ENCODE assay signal across 8 cellular contexts in genomic region chr9:36142510-36143161, GRCh38. TPM values are rescaled to one million over a fixed set of nuclear protein-coding genes. Genes with fewer than 3 reads are reported as not detected.
DNase-seq lines count a peak whose midpoint lies in the region; ATAC-seq and TF ChIP-seq lines count a peak whose summit lies in the region.

No MANE protein-coding gene starts in this region.

- H3K4me3 Mint-ChIP-seq in naive thymus-derived CD4-positive, alpha-beta T cell: peak overlapping the region; percentile 84 to 94 (median 90)

- H3K4me3 ChIP-seq in BLaER1 treated with 17β-estradiol and CSF1 and Interleukin-3, amounts not matched to agents 10 nM and 100 nM: peak overlapping the region; percentile 26 to 63 (median 42); a peak in 19 of 20 replicates
- peak overlapping the region in 21 of 59 donors; percentile 2 to 43 (median 15) for H3K4me3 ChIP-seq in dorsolateral prefrontal cortex
- H3K4me3 ChIP-seq in naive thymus-derived CD4-positive, alpha-beta T cell (ENCODE audit: low read length): peak overlapping the region; percentile 49

- H3K9me3 ChIP-seq in BLaER1 treated with 17β-estradiol and CSF1 and Interleukin-3, amounts not matched to agents 10 nM and 100 nM (replicated peaks in 1 of 11): peaks cover 5 to 18% (median 11%) of the 10 kb centered on the region in 11 experiments; a peak in 16 of 22 replicates
- peaks cover 0 to 11% (median 8%) of the 10 kb centered on the region in 3 experiments for H3K9me3 ChIP-seq in naive thymus-derived CD4-positive, alpha-beta T cell (ENCODE audit: control insufficient read depth in 2 of 3, low read length in 3 of 3)

- CTCF ChIA-PET in naive thymus-derived CD4-positive, alpha-beta T cell (lab: Charles Lee): interaction anchor here (0.7 to 1.4 kb wide), 5 partner anchors 22 to 41 kb away, joined by 3 to 8 read pairs (median 3); partner anchors contain the start of gene CCIN

- ATAC-seq in naive thymus-derived CD4-positive, alpha-beta T cell: peak; percentile 31
- no peak for ATAC-seq in GM19328 (IDR thresholded peaks at IDR 0.05; ENCODE audit: unreplicated experiment)

- intact Hi-C loops in dorsolateral prefrontal cortex (cut with DNase I): no loop called here
- intact Hi-C loops in naive thymus-derived CD4-positive, alpha-beta T cell (cut with micrococcal nuclease): loop anchor here in 1 of 2 donors (1.0 to 5.0 kb wide), 3 partner anchors 9 to 345 kb away; partner anchors contain the start of gene RNF38

- H3K4me1 ChIP-seq in BLaER1 treated with 17β-estradiol and CSF1 and Interleukin-3, amounts not matched to agents 10 nM and 100 nM: peaks cover 74 to 100% (median 90%) of the 10 kb centered on the region in 10 experiments
- H3K4me1 ChIP-seq in naive thymus-derived CD4-positive, alpha-beta T cell (ENCODE audit: control insufficient read depth in 2 of 2, insufficient read depth in 2 of 2, low read length in 2 of 2): peaks cover 86 to 87% of the 10 kb centered on the region in 2 donors

- H3K36me3 ChIP-seq in BLaER1 treated with 17β-estradiol and CSF1 and Interleukin-3, amounts not matched to agents 10 nM and 100 nM: peaks cover 0 to 41% (median 23%) of the 10 kb centered on the region in 11 experiments; a peak in 17 of 22 replicates
- peaks cover 0 to 6% (median 0%) of the 10 kb centered on the region in 3 experiments for H3K36me3 ChIP-seq in naive thymus-derived CD4-positive, alpha-beta T cell (ENCODE audit: control insufficient read depth in 2 of 3, insufficient read depth in 3 of 3, low read length in 3 of 3)

- DNase-seq in NOMO-1 treated with dmso at 0.1 percent for 144 hours (lab: John Stamatoyannopoulos, UW; ENCODE audit: unreplicated experiment): peak; percentile 66
- DNase-seq in dorsolateral prefrontal cortex: peak in 2 of 10 donors; percentile 39 to 42
- DNase-seq in naive thymus-derived CD4-positive, alpha-beta T cell: no peak
- DNase-seq in stimulated activated CD4-positive, alpha-beta T cell treated with anti-CD3 and anti-CD28 coated beads, Interleukin-4, amount 100 ng/mL, for 24 hours: no peak
- DNase-seq in retina: no peak
- DNase-seq in activated CD4-positive, alpha-beta T cell treated with anti-CD3 and anti-CD28 coated beads for 48 hours: no peak

- H3K27me3 ChIP-seq in BLaER1 treated with 17β-estradiol and CSF1 and Interleukin-3, amounts not matched to agents 10 nM and 100 nM: no peaks in the 10 kb centered on the region
- no peaks in the 10 kb centered on the region for H3K27me3 ChIP-seq in dorsolateral prefrontal cortex
- no peaks in the 10 kb centered on the region for H3K27me3 ChIP-seq in naive thymus-derived CD4-positive, alpha-beta T cell (ENCODE audit: control insufficient read depth in 2 of 2, insufficient read depth in 2 of 2, low read length in 2 of 2)

- H4K20me1 ChIP-seq in BLaER1 treated with 17β-estradiol and CSF1 and Interleukin-3, amounts not matched to agents 10 nM and 100 nM: peaks cover 0 to 6% (median 0%) of the 10 kb centered on the region in 11 experiments; a peak in 2 of 22 replicates

- H3K27ac Mint-ChIP-seq in naive thymus-derived CD4-positive, alpha-beta T cell: peak overlapping the region; percentile 89 to 100 (median 98)

- peaks cover 0 to 4% (median 0%) of the 10 kb centered on the region in 5 donors for H3K27me3 Mint-ChIP-seq in naive thymus-derived CD4-positive, alpha-beta T cell

- H3K9ac ChIP-seq in BLaER1 treated with 17β-estradiol and CSF1 and Interleukin-3, amounts not matched to agents 10 nM and 100 nM: peak overlapping the region; percentile 70 to 81 (median 78)

- POLR2A ChIA-PET in naive thymus-derived CD4-positive, alpha-beta T cell (lab: Charles Lee): interaction anchor here (1.7 to 1.8 kb wide), 2 partner anchors 8 to 12 kb away, joined by 8 to 12 read pairs; no protein-coding TSS in a partner anchor

- peaks cover 90 to 98% (median 95%) of the 10 kb centered on the region in 7 donors for H3K4me1 Mint-ChIP-seq in naive thymus-derived CD4-positive, alpha-beta T cell

- peak overlapping the region; percentile 91 to 100 (median 98) for H3K4me2 ChIP-seq in BLaER1 treated with 17β-estradiol and CSF1 and Interleukin-3, amounts not matched to agents 10 nM and 100 nM

- peaks cover 9 to 64% (median 21%) of the 10 kb centered on the region in 5 donors for H3K36me3 Mint-ChIP-seq in naive thymus-derived CD4-positive, alpha-beta T cell

- H3K9me3 Mint-ChIP-seq in naive thymus-derived CD4-positive, alpha-beta T cell: peaks cover 5 to 18% (median 14%) of the 10 kb centered on the region in 11 donors

- no peak for TF ChIP-seq CTCF in dorsolateral prefrontal cortex (IDR thresholded peaks at IDR 0.05 in 54 of 56, conservative IDR thresholded peaks at IDR 0.05 in 2 of 56; ENCODE audit: low read depth in 1 of 56, partially characterized antibody in 56 of 56)

- peak overlapping the region; percentile 76 to 89 (median 87) for H3K27ac ChIP-seq in BLaER1 treated with 17β-estradiol and CSF1 and Interleukin-3, amounts not matched to agents 10 nM and 100 nM
- peak overlapping the region in 54 of 59 donors; percentile 15 to 86 (median 72) for H3K27ac ChIP-seq in dorsolateral prefrontal cortex
- peak overlapping the region; percentile 79 for H3K27ac ChIP-seq in naive thymus-derived CD4-positive, alpha-beta T cell (ENCODE audit: low read depth, low read length)

RNA-seq across cellular contexts. Expression of gene GLIPR2, which starts 6.1 kb away (rescaled TPM):
- 10 to 100 TPM in 75 of 120 experiments, 1 to 10 TPM in 45; 4.1 to 41.0 (median 11.6) TPM for total RNA-seq in dorsolateral prefrontal cortex
- total RNA-seq in naive thymus-derived CD4-positive, alpha-beta T cell: 10 to 100 TPM in 3 of 5 experiments, 1 to 10 TPM in 2; 7.7 to 74.7 (median 18.6) TPM
- 10 to 100 TPM; 38.8 to 68.6 TPM for polyA plus RNA-seq in naive thymus-derived CD4-positive, alpha-beta T cell

RNA-seq across cellular contexts. Expression of gene CCIN, which starts 26.6 kb away (rescaled TPM):
- total RNA-seq in dorsolateral prefrontal cortex: 1 to 10 TPM in 12 of 120 experiments, under 1 TPM in 83, not detected in 25; 0.19 to 3.6 (median 0.52) TPM
- total RNA-seq in naive thymus-derived CD4-positive, alpha-beta T cell: 1 to 10 TPM in 1 of 5 experiments, under 1 TPM in 2, not detected in 2; 0.15 to 3.6 (median 0.56) TPM
- polyA plus RNA-seq in naive thymus-derived CD4-positive, alpha-beta T cell: under 1 TPM in 1 of 2 donors, not detected in 1; 0.41 TPM

RNA-seq across cellular contexts. Expression of gene CLTA, which starts 48.1 kb away (rescaled TPM):
- 100 to 1,000 TPM in 119 of 120 experiments, 10 to 100 TPM in 1; 76.4 to 215 (median 173) TPM for total RNA-seq in dorsolateral prefrontal cortex
- 100 to 1,000 TPM in 1 of 5 experiments, 10 to 100 TPM in 4; 32.2 to 140 (median 69.5) TPM for total RNA-seq in naive thymus-derived CD4-positive, alpha-beta T cell
- polyA plus RNA-seq in naive thymus-derived CD4-positive, alpha-beta T cell: 100 to 1,000 TPM in 1 of 2 donors, 10 to 100 TPM in 1; 72.0 to 114 TPM
